9 cellular contexts compared by ENCODE assay signal in the genomic region with DNA sequence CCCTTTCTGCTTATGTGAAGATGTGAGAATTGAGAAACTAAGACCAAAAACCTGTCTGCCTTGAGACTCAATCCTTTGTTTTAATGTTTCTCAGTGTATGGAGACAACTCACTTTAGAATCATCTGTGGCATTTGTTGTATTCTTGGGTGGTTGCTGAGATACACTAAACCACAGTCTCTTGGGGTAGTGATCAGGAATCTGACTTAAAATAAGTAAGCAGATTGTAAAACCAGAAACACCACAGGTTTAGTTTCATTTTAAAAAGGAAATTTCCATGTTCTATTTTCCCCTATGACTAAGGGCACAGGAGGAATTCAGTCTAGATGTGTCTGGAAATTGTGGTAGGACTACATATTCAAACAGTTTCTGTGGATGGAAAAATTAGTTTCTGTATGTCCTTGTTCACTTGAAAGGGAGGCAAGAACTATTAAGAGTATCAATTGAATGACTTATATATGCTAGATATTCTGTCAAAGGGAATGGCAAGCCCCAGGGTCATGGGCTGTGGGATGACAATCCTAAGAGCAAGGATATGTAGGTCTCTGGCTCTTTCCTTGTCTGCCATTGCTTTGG.
DNase-seq lines count a peak whose midpoint lies in the region; ATAC-seq and TF ChIP-seq lines count a peak whose summit lies in the region.
"Had no signal": no experiment of that assay in that cellular context is flagged by ENCODE, and none has a peak within 500 bp of the region (broad histone marks: within the 10 kb centered on the region; RNA-seq: fewer than 3 reads in every experiment).

No MANE protein-coding gene starts in this region.

- H3K36me3 ChIP-seq in SK-N-SH (replicated peaks in 1 of 2; ENCODE audit: control insufficient read depth in 1 of 2, insufficient read depth in 2 of 2, low read length in 1 of 2) (no peaks in the 10 kb centered on the region), suprapubic skin (no peaks in the 10 kb centered on the region)

- H3K9ac ChIP-seq in SK-N-SH = no peak overlapping the region; the same call in 1 of the 2 replicates

- no peaks in the 10 kb centered on the region for H3K9me3 ChIP-seq in SK-N-SH
- no peaks in the 10 kb centered on the region for H3K9me3 ChIP-seq in suprapubic skin

- H3F3A ChIP-seq in SK-N-SH (replicated peaks; ENCODE audit: insufficient read depth) = no peaks in the 10 kb centered on the region

- no peaks in the 10 kb centered on the region for H3K79me2 ChIP-seq in SK-N-SH (ENCODE audit: insufficient read depth)

- POLR2A ChIA-PET in SK-N-SH (lab: Yijun Ruan, JAX) = no interaction called here

- H3K9me2 ChIP-seq in SK-N-SH = no peaks in the 10 kb centered on the region

- no peak for TF ChIP-seq POLR2A in suprapubic skin (IDR thresholded peaks at IDR 0.05)

- no peak for TF ChIP-seq EP300 in SK-N-SH (IDR thresholded peaks at IDR 0.05; ENCODE audit: borderline replicate concordance in 1 of 2, low read depth in 1 of 2, low read length in 1 of 2)
- TF ChIP-seq EP300 in suprapubic skin (IDR thresholded peaks at IDR 0.05) = no peak

- H3K4me2 ChIP-seq in SK-N-SH = peak overlapping the region; percentile 18; the same call in 1 of the 2 replicates

- TF ChIP-seq CTCF in AG10803 (conservative IDR thresholded peaks at IDR 0.05; ENCODE audit: low read length) (no peak), SK-N-SH (IDR thresholded peaks at IDR 0.05) (no peak), fibroblast of the aortic adventitia (IDR thresholded peaks at IDR 0.05; ENCODE audit: insufficient read depth, low read length) (no peak), suprapubic skin (IDR thresholded peaks at IDR 0.05) (no peak)

- H3K4me3 ChIP-seq in AG10803 (ENCODE audit: low read length) (no peak overlapping the region), SK-N-SH (ENCODE audit: low read depth in 2 of 2, low read length in 1 of 2) (no peak overlapping the region), fibroblast of the aortic adventitia (ENCODE audit: low read depth, low read length) (no peak overlapping the region), suprapubic skin (no peak overlapping the region)

- no peaks in the 10 kb centered on the region for H3K27me3 ChIP-seq in SK-N-SH (ENCODE audit: insufficient read depth)
- no peaks in the 10 kb centered on the region for H3K27me3 ChIP-seq in suprapubic skin

- H4K20me1 ChIP-seq in SK-N-SH (ENCODE audit: insufficient read depth) = no peaks in the 10 kb centered on the region

- DNase-seq in AG10803 (ENCODE audit: low read depth) = peak; percentile 16
- DNase-seq in SK-N-SH = no peak
- DNase-seq in fibroblast of the aortic adventitia (ENCODE audit: low read depth) = peak; percentile 53
- no peak for DNase-seq in amygdala (lab: John Stamatoyannopoulos, UW)
- no peak for DNase-seq in mesenteric fat pad (ENCODE audit: low spot score)
- no peak for DNase-seq in suprapubic skin (ENCODE audit: low spot score in 2 of 2)
- no peak for DNase-seq in SHP77 (lab: John Stamatoyannopoulos, UW)
- DNase-seq: SHP77 treated with DMSO at 0.1 percent for 48 hours had no signal

- no peak for TF ChIP-seq RAD21 in SK-N-SH (IDR thresholded peaks at IDR 0.05; ENCODE audit: low read length)

- peak; percentile 57 for ATAC-seq in GM21381 (IDR thresholded peaks at IDR 0.05; ENCODE audit: unreplicated experiment)

- H3K4me1 ChIP-seq in SK-N-SH (ENCODE audit: control insufficient read depth in 1 of 2, insufficient read depth in 2 of 2, low read depth in 1 of 2, low read length in 1 of 2) (no peaks in the 10 kb centered on the region; a peak in 1 of 4 replicates), suprapubic skin (no peaks in the 10 kb centered on the region)

- H2AFZ ChIP-seq in SK-N-SH (ENCODE audit: low read depth) = peak overlapping the region; percentile 68

- H3K27ac ChIP-seq in SK-N-SH (ENCODE audit: low read depth in 2 of 2, low read length in 1 of 2) = peak overlapping the region; percentile 12 to 58; a peak in 3 of 4 replicates
- no peak overlapping the region for H3K27ac ChIP-seq in suprapubic skin

- CTCF ChIA-PET in SK-N-SH (lab: Yijun Ruan, JAX) = no interaction called here

TF ChIP-seq in SK-N-SH, 30 proteins besides CTCF, POLR2A, EP300 and RAD21:
- TF ChIP-seq FOXM1 (IDR thresholded peaks at IDR 0.05; ENCODE audit: low read depth) (no peak), ELF1 (IDR thresholded peaks at IDR 0.05) (no peak), FOSL2 (IDR thresholded peaks at IDR 0.05; ENCODE audit: borderline replicate concordance, low read depth) (peak; percentile 16; the same call in 1 of the 2 replicates), POLR2AphosphoS5 (IDR thresholded peaks at IDR 0.05; ENCODE audit: low read depth, low read length) (no peak), MXI1 (IDR thresholded peaks at IDR 0.05; ENCODE audit: low read depth, low read length) (no peak), TCF12 (IDR thresholded peaks at IDR 0.05) (no peak)
- TF ChIP-seq, protein P1, sequence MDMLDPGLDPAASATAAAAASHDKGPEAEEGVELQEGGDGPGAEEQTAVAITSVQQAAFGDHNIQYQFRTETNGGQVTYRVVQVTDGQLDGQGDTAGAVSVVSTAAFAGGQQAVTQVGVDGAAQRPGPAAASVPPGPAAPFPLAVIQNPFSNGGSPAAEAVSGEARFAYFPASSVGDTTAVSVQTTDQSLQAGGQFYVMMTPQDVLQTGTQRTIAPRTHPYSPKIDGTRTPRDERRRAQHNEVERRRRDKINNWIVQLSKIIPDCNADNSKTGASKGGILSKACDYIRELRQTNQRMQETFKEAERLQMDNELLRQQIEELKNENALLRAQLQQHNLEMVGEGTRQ (IDR thresholded peaks at IDR 0.05; ENCODE audit: borderline replicate concordance, low read depth, low read length) = no peak

Comparison
In these comparisons a context has a peak if more than half of its experiments do, and no peak if none do; other contexts are left out.
1. DNase-seq: peak in AG10803 (single experiment) and fibroblast of the aortic adventitia (single experiment); none in SK-N-SH (single experiment), amygdala (0 of 56), mesenteric fat pad (single experiment), suprapubic skin (0 of 2) and SHP77 (0 of 2).